In the genomic region with DNA sequence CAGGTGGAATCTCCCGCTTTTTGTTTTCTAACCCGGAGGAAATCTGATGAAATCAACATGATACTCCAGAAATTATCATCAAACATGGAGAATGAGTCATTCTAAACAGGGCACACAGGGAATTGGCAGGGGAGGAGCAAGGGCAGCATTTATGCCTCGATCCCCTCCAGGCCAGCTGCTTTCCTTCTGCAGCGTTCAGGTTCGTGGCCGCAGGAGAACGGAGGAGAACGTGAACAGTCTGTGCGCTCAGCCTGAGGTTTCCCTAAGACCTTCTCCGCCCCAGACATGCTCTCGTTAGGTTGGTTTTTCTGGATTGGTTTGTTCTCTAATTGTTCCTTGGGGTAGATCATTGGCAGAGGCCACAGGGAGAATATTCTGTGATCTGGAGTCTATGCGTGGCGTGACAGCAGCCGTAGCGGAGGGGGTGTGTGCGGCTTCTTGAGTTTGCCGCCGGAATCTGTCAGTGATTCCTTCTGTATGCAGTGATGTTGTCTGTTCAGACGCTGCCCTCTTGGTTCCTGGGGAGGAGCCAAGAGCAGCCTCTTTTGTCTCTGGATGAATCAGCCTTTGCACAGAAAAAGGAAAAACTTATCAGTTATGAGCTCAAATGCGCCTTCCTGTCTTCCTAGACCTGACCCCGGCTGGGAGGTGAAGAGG, we compare ENCODE assay signal across 9 cellular contexts.
DNase-seq lines count a peak whose midpoint lies in the region; ATAC-seq and TF ChIP-seq lines count a peak whose summit lies in the region.
"Had no signal": no experiment of that assay in that cellular context is flagged by ENCODE, and none has a peak within 500 bp of the region (broad histone marks: within the 10 kb centered on the region; RNA-seq: fewer than 3 reads in every experiment).

No MANE protein-coding gene starts in this region.

- 87 to 92% (median 87%) methylated on average over 21 of the region's 21 CpGs for WGBS in ovary, 3 donors

- H3K4me3 ChIP-seq in breast epithelium (peak overlapping the region in 1 of 3 donors; percentile 8), ovary (no peak overlapping the region)

- H3K36me3 ChIP-seq in breast epithelium (no peaks in the 10 kb centered on the region), ovary (no peaks in the 10 kb centered on the region)

- H3K27me3 ChIP-seq in breast epithelium, result no peaks in the 10 kb centered on the region
- H3K27me3 ChIP-seq in ovary, result no peaks in the 10 kb centered on the region

- TF ChIP-seq EP300 in ovary (IDR thresholded peaks at IDR 0.05), result no peak

- H3K4me1 ChIP-seq in breast epithelium (peaks cover 0 to 4% of the 10 kb centered on the region in 2 donors), ovary (ENCODE audit: insufficient read depth) (peaks cover 7% of the 10 kb centered on the region)

- ATAC-seq in HG03175 (IDR thresholded peaks at IDR 0.05; ENCODE audit: unreplicated experiment), result no peak

- H3K9me3 ChIP-seq in breast epithelium, result no peaks in the 10 kb centered on the region
- H3K9me3 ChIP-seq in ovary, result no peaks in the 10 kb centered on the region

- H3K27ac ChIP-seq in breast epithelium (peak overlapping the region; percentile 71 to 79), ovary (no peak overlapping the region)

- TF ChIP-seq CTCF in AG09319 (IDR thresholded peaks at IDR 0.05; ENCODE audit: low read depth, low read length) (no peak), breast epithelium (IDR thresholded peaks at IDR 0.05) (no peak), ovary (IDR thresholded peaks at IDR 0.05) (no peak)

- peak; percentile 63 for DNase-seq in AG09319 (ENCODE audit: extremely low read depth, low read depth)
- DNase-seq in NCI-H1694 (lab: John Stamatoyannopoulos, UW), result peak; percentile 23
- no peak for DNase-seq in breast epithelium (ENCODE audit: low spot score in 2 of 2)
- DNase-seq in midbrain (lab: John Stamatoyannopoulos, UW), result peak; percentile 16
- no peak for DNase-seq in activated T-cell treated with anti-CD3 and anti-CD28 coated beads for 4 hours
- no peak for DNase-seq in ovary
- DNase-seq in superior temporal gyrus (ENCODE audit: extremely low spot score), result no peak
- DNase-seq: T-helper 1 cell had no signal

- TF ChIP-seq POLR2A in breast epithelium (IDR thresholded peaks at IDR 0.05) (no peak), ovary (IDR thresholded peaks at IDR 0.05) (no peak)

- intact Hi-C loops in breast epithelium (cut with DNase I; ENCODE audit: low total_unique reads) (no loop called here), ovary (cut with DNase I) (no loop called here)

Comparison
In these comparisons a context has a peak if more than half of its experiments do, and no peak if none do; other contexts are left out.
1. DNase-seq: peak in AG09319 (single experiment), NCI-H1694 (single experiment) and midbrain (single experiment); none in breast epithelium (0 of 2), activated T-cell treated with anti-CD3 and anti-CD28 coated beads for 4 hours (single experiment), ovary (0 of 5) and superior temporal gyrus (single experiment).
2. H3K27ac ChIP-seq: peak in breast epithelium (2 of 2); none in ovary (0 of 2).